In the genomic region with DNA sequence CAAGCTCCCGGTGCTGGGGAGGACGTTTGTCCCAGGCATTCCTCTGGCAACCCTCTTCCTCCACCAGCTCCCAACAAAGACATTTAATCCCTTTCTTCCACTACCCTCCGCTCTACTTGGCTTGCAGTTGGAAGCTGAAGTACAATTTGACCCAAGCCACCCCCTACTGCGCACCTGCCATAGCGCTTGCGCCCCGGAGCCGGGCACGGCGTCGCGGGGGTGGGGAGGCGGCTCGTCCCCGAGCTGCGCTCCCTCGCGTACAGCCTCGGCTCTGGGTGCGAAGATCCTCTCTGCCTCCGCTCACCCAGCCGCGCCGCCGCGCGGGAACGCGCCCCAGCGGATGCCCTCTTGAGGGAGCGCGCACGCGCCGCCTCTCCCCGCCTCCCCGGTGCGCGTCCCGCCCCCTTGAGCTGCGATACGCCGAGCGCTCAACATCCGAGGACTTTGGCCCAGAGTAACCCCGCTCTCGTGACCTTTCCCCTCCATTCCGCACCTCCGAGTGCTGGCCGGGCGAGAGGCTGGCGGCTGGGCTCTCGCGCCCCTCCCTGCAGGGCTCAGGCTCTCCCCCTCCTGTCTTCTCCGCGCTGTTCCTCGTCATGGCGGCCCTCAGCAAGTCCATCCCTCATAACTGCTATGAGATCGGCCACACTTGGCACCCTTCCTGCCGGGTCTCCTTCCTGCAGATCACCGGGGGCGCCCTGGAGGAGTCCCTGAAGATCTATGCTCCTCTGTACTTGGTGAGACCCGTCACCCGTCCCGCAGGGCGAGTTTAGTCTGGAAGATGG, we compare ENCODE assay signal across 8 cellular contexts. TPM values are rescaled to one million over a fixed set of nuclear protein-coding genes. Genes with fewer than 3 reads are reported as not detected.
DNase-seq lines count a peak whose midpoint lies in the region; ATAC-seq and TF ChIP-seq lines count a peak whose summit lies in the region.

A gene (plus strand): TSS at position 485 of the 785 bp plus-strand sequence. CDS start 112 bp downstream, at position 597.

- no peaks in the 10 kb centered on the region for H3K27me3 ChIP-seq in adrenal gland
- no peaks in the 10 kb centered on the region for H3K27me3 ChIP-seq in heart right ventricle

- TF ChIP-seq CTCF in adrenal gland (IDR thresholded peaks at IDR 0.05): no peak
- TF ChIP-seq CTCF in heart right ventricle (IDR thresholded peaks at IDR 0.05): peak in 4 of 9 donors; percentile 16 to 38 (median 30)
- no peak for TF ChIP-seq CTCF in type B pancreatic cell (conservative IDR thresholded peaks at IDR 0.05)

- H3K4me3 Mint-ChIP-seq in type B pancreatic cell: peak within 1 kb of the TSS; percentile 99

- H3K36me3 ChIP-seq in adrenal gland (replicated peaks in 1 of 2): no peaks in the 10 kb centered on the region
- H3K36me3 ChIP-seq in heart right ventricle: peaks cover 0 to 4% (median 0%) of the 10 kb centered on the region in 9 donors

- H3K4me3 ChIP-seq in adrenal gland (peak within 1 kb of the TSS; percentile 82 to 100 (median 96)), heart right ventricle (peak within 1 kb of the TSS; percentile 54 to 93 (median 84))

- H3K4me1 Mint-ChIP-seq in type B pancreatic cell (ENCODE audit: unreplicated experiment): peaks cover 27% of the 10 kb centered on the region

- intact Hi-C loops in adrenal gland (cut with DNase I): loop anchor here (10.0 kb wide), 1 partner anchor 83 kb away; a partner anchor contains a TSS
- intact Hi-C loops in heart right ventricle (cut with DNase I): loop anchor here in 7 of 10 donors (2.0 to 10.0 kb wide), 7 partner anchors 40 to 95 kb away; a partner anchor contains a TSS
- intact Hi-C loops in posterior cingulate gyrus (cut with DNase I): loop anchor here (5.0 kb wide), 1 partner anchor 80 kb away; a partner anchor contains a TSS

- no peaks in the 10 kb centered on the region for H3K9me3 ChIP-seq in adrenal gland (replicated peaks in 1 of 3)
- H3K9me3 ChIP-seq in heart right ventricle: no peaks in the 10 kb centered on the region

- no peaks in the 10 kb centered on the region for H3K9me3 Mint-ChIP-seq in type B pancreatic cell

- 0 to 1% (median 0%) methylated on average over 11 to 66 of the region's 66 CpGs for WGBS in adrenal gland, 4 donors
- 1% methylated on average over 66 of the region's 66 CpGs for WGBS in heart right ventricle, 2 donors

- no peaks in the 10 kb centered on the region for H3K27me3 Mint-ChIP-seq in type B pancreatic cell

- peaks cover 22% of the 10 kb centered on the region for H3K36me3 Mint-ChIP-seq in type B pancreatic cell

- H3K4me1 ChIP-seq in adrenal gland (replicated peaks in 1 of 2): peaks cover 23 to 27% of the 10 kb centered on the region in 2 donors
- peaks cover 2 to 43% (median 29%) of the 10 kb centered on the region in 9 donors for H3K4me1 ChIP-seq in heart right ventricle

- DNase-seq in NCI-H146 treated with DMSO at 0.1 percent for 48 hours (lab: John Stamatoyannopoulos, UW; ENCODE audit: unreplicated experiment) (peak; percentile 71), T-helper 1 cell (peak; percentile 75 to 97 (median 84)), adrenal gland (peak; percentile 95 to 97 (median 95)), heart right ventricle (peak; percentile 95 to 96), posterior cingulate gyrus (peak; percentile 86 to 99 (median 93)), type B pancreatic cell (ENCODE audit: extremely low spot score, unreplicated experiment) (peak; percentile 94)

- H3K27ac Mint-ChIP-seq in type B pancreatic cell: peak within 1 kb of the TSS; percentile 92

- TF ChIP-seq POLR2A in GM15510 (IDR thresholded peaks at IDR 0.05; ENCODE audit: borderline replicate concordance, extremely low read depth, insufficient read length) (peak; percentile 78), adrenal gland (IDR thresholded peaks at IDR 0.05) (peak; percentile 67 to 88)

- peak within 1 kb of the TSS; percentile 74 to 89 (median 83) for H3K27ac ChIP-seq in adrenal gland
- peak within 1 kb of the TSS; percentile 70 to 92 (median 90) for H3K27ac ChIP-seq in heart right ventricle

- ATAC-seq in HG02884 (IDR thresholded peaks at IDR 0.05; ENCODE audit: unreplicated experiment): peak; percentile 97
- peak; percentile 98 to 100 (median 99) for ATAC-seq in heart right ventricle

RNA-seq across cellular contexts. Expression of the gene that starts here (rescaled TPM):
- total RNA-seq in adrenal gland (100 to 1,000 TPM in 1 of 8 donors, 10 to 100 TPM in 7; 32.6 to 101 (median 44.5) TPM), heart right ventricle (10 to 100 TPM; 12.0 to 28.6 (median 17.5) TPM), type B pancreatic cell (ENCODE audit: low replicate concordance) (33.9 and 46.4 TPM in 2 replicates)
- polyA plus RNA-seq in adrenal gland (10 to 100 TPM in 1 of 3 donors, 1 to 10 TPM in 2; 8.2 to 60.3 (median 8.2) TPM), heart right ventricle (1 to 10 TPM; 3.4 to 7.8 TPM)

Comparison
In these comparisons a context has a peak if more than half of its experiments do, and no peak if none do; other contexts are left out.
1. Peak in every context shown above with its lines: DNase-seq, ATAC-seq, H3K4me3 ChIP-seq and H3K27ac ChIP-seq.